Comparison of ENCODE assay signal across 8 cellular contexts in the genomic region with DNA sequence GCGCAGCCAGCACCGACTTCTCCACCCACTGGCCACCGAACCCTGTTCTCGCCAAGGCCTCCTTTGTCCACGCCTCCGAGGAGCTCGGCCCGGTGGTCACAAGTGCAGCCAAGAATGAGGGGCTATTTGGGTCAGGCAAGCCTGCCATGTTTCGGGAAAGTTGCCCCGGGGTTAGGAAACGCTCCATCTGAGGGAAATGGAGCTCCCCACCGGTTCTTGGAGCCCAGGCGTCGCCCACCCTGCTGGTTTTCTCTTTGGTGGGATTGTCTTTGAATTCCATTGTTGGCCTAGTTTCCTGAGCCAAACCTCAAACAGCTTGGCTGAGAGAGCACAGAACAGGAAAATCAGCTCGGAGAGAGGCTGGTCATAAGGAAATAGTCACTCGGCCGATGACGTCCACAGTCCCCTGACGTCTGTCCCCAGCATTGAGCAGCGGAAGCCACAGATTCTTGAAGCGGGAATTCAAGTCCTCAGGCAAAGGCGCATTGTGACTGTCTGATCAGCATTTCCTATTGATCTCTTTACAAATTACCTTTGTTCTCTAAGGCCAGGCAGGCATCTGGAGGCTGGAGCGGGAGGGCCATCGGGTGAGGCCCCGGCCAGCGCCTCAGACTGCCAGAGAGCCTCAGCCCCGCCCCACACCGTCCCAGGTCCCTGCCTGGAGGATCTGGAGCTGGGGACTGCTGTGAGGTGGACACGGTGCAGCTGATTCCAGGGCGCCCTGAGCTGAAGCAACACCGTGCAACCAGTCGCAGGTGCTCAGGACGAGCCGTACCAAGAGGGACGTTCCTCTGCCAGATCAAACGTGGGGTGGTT.
DNase-seq lines count a peak whose midpoint lies in the region; ATAC-seq and TF ChIP-seq lines count a peak whose summit lies in the region.

No MANE protein-coding gene starts in this region.

- H3K36me3 ChIP-seq in endodermal cell (ENCODE audit: control insufficient read depth, insufficient read depth, low read length) (no peaks in the 10 kb centered on the region), mesodermal cell (ENCODE audit: control insufficient read depth, insufficient read depth, low read length) (no peaks in the 10 kb centered on the region), uterus (no peaks in the 10 kb centered on the region)

- peaks cover 39% of the 10 kb centered on the region for H3K4me1 Mint-ChIP-seq in activated CD8-positive, alpha-beta T cell treated with anti-CD3 and anti-CD28 coated beads for 36 hours (ENCODE audit: low read depth)
- peaks cover 56% of the 10 kb centered on the region for H3K4me1 Mint-ChIP-seq in activated CD8-positive, alpha-beta T cell treated with anti-CD3 and anti-CD28 coated beads, Interleukin-2, amount 10 ng/mL, durations not matched to agents 7 days and 5 days (ENCODE audit: low read depth)
- peaks cover 31% of the 10 kb centered on the region for H3K4me1 Mint-ChIP-seq in endodermal cell

- intact Hi-C loops in activated CD8-positive, alpha-beta T cell treated with anti-CD3 and anti-CD28 coated beads for 36 hours (cut with micrococcal nuclease) = no loop called here
- intact Hi-C loops in uterus (cut with DNase I; ENCODE audit: low total_unique reads) = no loop called here

- H3K9ac ChIP-seq in endodermal cell (ENCODE audit: extremely low read depth, low read length, poor library complexity, severe bottlenecking) = no peak overlapping the region

- H3K4me1 ChIP-seq in endodermal cell (ENCODE audit: control insufficient read depth, insufficient read depth, low read length) (peaks cover 13% of the 10 kb centered on the region), mesodermal cell (ENCODE audit: control insufficient read depth, insufficient read depth, low read length, poor library complexity, severe bottlenecking) (peaks cover 10% of the 10 kb centered on the region), uterus (peaks cover 0 to 5% of the 10 kb centered on the region in 2 donors)

- no peaks in the 10 kb centered on the region for H3K36me3 Mint-ChIP-seq in activated CD8-positive, alpha-beta T cell treated with anti-CD3 and anti-CD28 coated beads for 36 hours (ENCODE audit: low read depth)
- no peaks in the 10 kb centered on the region for H3K36me3 Mint-ChIP-seq in activated CD8-positive, alpha-beta T cell treated with anti-CD3 and anti-CD28 coated beads, Interleukin-2, amount 10 ng/mL, durations not matched to agents 7 days and 5 days (ENCODE audit: low read depth)
- H3K36me3 Mint-ChIP-seq in endodermal cell (ENCODE audit: low read depth) = no peaks in the 10 kb centered on the region

- TF ChIP-seq CTCF in activated CD8-positive, alpha-beta T cell treated with anti-CD3 and anti-CD28 coated beads for 36 hours (IDR thresholded peaks at IDR 0.05) = no peak
- TF ChIP-seq CTCF in endodermal cell (conservative IDR thresholded peaks at IDR 0.05) = no peak
- TF ChIP-seq CTCF in uterus (IDR thresholded peaks at IDR 0.05) = no peak

- no peak overlapping the region for H3K4me3 ChIP-seq in endodermal cell (ENCODE audit: low read length)
- no peak overlapping the region for H3K4me3 ChIP-seq in mesodermal cell (ENCODE audit: extremely low read depth, insufficient read depth, low read length, poor library complexity, severe bottlenecking)
- no peak overlapping the region for H3K4me3 ChIP-seq in uterus

- no peak for TF ChIP-seq POLR2A in uterus (IDR thresholded peaks at IDR 0.05)

- H3K9me3 ChIP-seq in endodermal cell (ENCODE audit: control insufficient read depth, low read length) = no peaks in the 10 kb centered on the region
- no peaks in the 10 kb centered on the region for H3K9me3 ChIP-seq in mesodermal cell (ENCODE audit: control insufficient read depth, low read length)
- no peaks in the 10 kb centered on the region for H3K9me3 ChIP-seq in uterus

- H3K27ac ChIP-seq in endodermal cell (ENCODE audit: low read depth, low read length) (peak overlapping the region; percentile 92), mesodermal cell (ENCODE audit: low read depth, low read length, severe bottlenecking) (peak overlapping the region; percentile 33), uterus (peak overlapping the region; percentile 63 to 73)

- ATAC-seq in activated CD8-positive, alpha-beta T cell treated with anti-CD3 and anti-CD28 coated beads for 36 hours = no peak
- no peak for ATAC-seq in activated CD8-positive, alpha-beta T cell treated with anti-CD3 and anti-CD28 coated beads, Interleukin-2, amount 10 ng/mL, durations not matched to agents 7 days and 5 days
- no peak for ATAC-seq in GM21619 (IDR thresholded peaks at IDR 0.05; ENCODE audit: unreplicated experiment)

- no peak overlapping the region for H3K27ac Mint-ChIP-seq in activated CD8-positive, alpha-beta T cell treated with anti-CD3 and anti-CD28 coated beads for 36 hours
- H3K27ac Mint-ChIP-seq in activated CD8-positive, alpha-beta T cell treated with anti-CD3 and anti-CD28 coated beads, Interleukin-2, amount 10 ng/mL, durations not matched to agents 7 days and 5 days = no peak overlapping the region
- peak overlapping the region; percentile 77 for H3K27ac Mint-ChIP-seq in endodermal cell

- CTCF ChIA-PET in activated CD8-positive, alpha-beta T cell treated with anti-CD3 and anti-CD28 coated beads for 36 hours (lab: Charles Lee) = no interaction called here
- CTCF ChIA-PET in activated CD8-positive, alpha-beta T cell treated with anti-CD3 and anti-CD28 coated beads, Interleukin-2, amount 10 ng/mL, durations not matched to agents 7 days and 5 days (lab: Charles Lee) = no interaction called here

- peaks cover 7% of the 10 kb centered on the region for H3K27me3 Mint-ChIP-seq in activated CD8-positive, alpha-beta T cell treated with anti-CD3 and anti-CD28 coated beads for 36 hours
- H3K27me3 Mint-ChIP-seq in activated CD8-positive, alpha-beta T cell treated with anti-CD3 and anti-CD28 coated beads, Interleukin-2, amount 10 ng/mL, durations not matched to agents 7 days and 5 days (ENCODE audit: low read depth) = peaks cover 13% of the 10 kb centered on the region
- H3K27me3 Mint-ChIP-seq in endodermal cell (ENCODE audit: insufficient read depth) = peaks cover 8% of the 10 kb centered on the region

- H3K27me3 ChIP-seq in endodermal cell (ENCODE audit: control insufficient read depth, insufficient read depth, low read length, poor library complexity, severe bottlenecking) = no peaks in the 10 kb centered on the region
- H3K27me3 ChIP-seq in uterus = no peaks in the 10 kb centered on the region

- peak; percentile 27 for DNase-seq in activated CD8-positive, alpha-beta T cell treated with anti-CD3 and anti-CD28 coated beads for 36 hours
- DNase-seq in activated CD8-positive, alpha-beta T cell treated with anti-CD3 and anti-CD28 coated beads, Interleukin-2, amount 10 ng/mL, durations not matched to agents 7 days and 5 days = no peak
- peak; percentile 77 for DNase-seq in endodermal cell
- peak; percentile 56 to 64 for DNase-seq in uterus
- no peak for DNase-seq in SK-N-DZ (ENCODE audit: low spot score)
- DNase-seq in NCI-H82 treated with DMSO at 0.1 percent for 48 hours (lab: John Stamatoyannopoulos, UW; ENCODE audit: unreplicated experiment) = no peak

- 69 to 80% methylated on average over 29 to 36 of the region's 36 CpGs for WGBS in endodermal cell (ENCODE audit: insufficient coverage in 1 of 2, insufficient read length in 1 of 2), 2 experiments
- 56 to 58% methylated on average over 33 to 36 of the region's 36 CpGs for WGBS in mesodermal cell (ENCODE audit: insufficient coverage in 2 of 2), 2 experiments

- no peak overlapping the region for H3K4me3 Mint-ChIP-seq in activated CD8-positive, alpha-beta T cell treated with anti-CD3 and anti-CD28 coated beads for 36 hours
- no peak overlapping the region for H3K4me3 Mint-ChIP-seq in activated CD8-positive, alpha-beta T cell treated with anti-CD3 and anti-CD28 coated beads, Interleukin-2, amount 10 ng/mL, durations not matched to agents 7 days and 5 days
- H3K4me3 Mint-ChIP-seq in endodermal cell = no peak overlapping the region

- POLR2A ChIA-PET in activated CD8-positive, alpha-beta T cell treated with anti-CD3 and anti-CD28 coated beads for 36 hours (lab: Charles Lee) = no interaction called here
- POLR2A ChIA-PET in activated CD8-positive, alpha-beta T cell treated with anti-CD3 and anti-CD28 coated beads, Interleukin-2, amount 10 ng/mL, durations not matched to agents 7 days and 5 days (lab: Charles Lee) = no interaction called here

- no peaks in the 10 kb centered on the region for H3K9me3 Mint-ChIP-seq in activated CD8-positive, alpha-beta T cell treated with anti-CD3 and anti-CD28 coated beads for 36 hours
- H3K9me3 Mint-ChIP-seq in activated CD8-positive, alpha-beta T cell treated with anti-CD3 and anti-CD28 coated beads, Interleukin-2, amount 10 ng/mL, durations not matched to agents 7 days and 5 days (ENCODE audit: insufficient read depth) = no peaks in the 10 kb centered on the region
- H3K9me3 Mint-ChIP-seq in endodermal cell = no peaks in the 10 kb centered on the region

Comparison
In these comparisons a context has a peak if more than half of its experiments do, and no peak if none do; other contexts are left out.
1. DNase-seq: peak in activated CD8-positive, alpha-beta T cell treated with anti-CD3 and anti-CD28 coated beads for 36 hours (single experiment), endodermal cell (single experiment) and uterus (2 of 2); none in activated CD8-positive, alpha-beta T cell treated with anti-CD3 and anti-CD28 coated beads, Interleukin-2, amount 10 ng/mL, durations not matched to agents 7 days and 5 days (single experiment), SK-N-DZ (single experiment) and NCI-H82 treated with DMSO at 0.1 percent for 48 hours (single experiment).
2. H3K27ac ChIP-seq: peak in every context shown above with its lines; median percentile 92 in endodermal cell; 68 in uterus; 33 in mesodermal cell.